ENCODE assay signal across 11 cellular contexts in the genomic region with DNA sequence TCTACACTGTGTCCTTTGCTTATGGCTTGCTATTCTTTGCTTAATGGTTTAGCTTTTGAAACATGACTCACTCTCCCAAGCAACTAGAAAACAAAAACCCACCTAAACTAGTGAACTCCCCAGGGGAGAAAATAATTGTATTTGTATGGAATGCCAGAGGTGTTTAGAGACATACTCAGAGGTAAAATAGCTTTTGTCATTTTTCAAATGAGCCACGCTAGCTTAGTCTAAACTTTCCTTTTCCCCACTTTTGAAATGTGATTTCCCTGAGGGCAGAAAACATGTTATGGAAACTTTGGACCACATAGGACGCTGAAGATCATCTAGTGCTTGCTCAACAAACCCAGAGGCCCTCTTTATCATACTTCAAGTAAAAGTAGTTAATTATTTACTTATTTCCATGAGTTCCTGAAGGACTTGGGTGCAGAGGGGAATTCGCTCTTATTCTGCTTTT. TPM values are rescaled to one million over a fixed set of nuclear protein-coding genes. Genes with fewer than 3 reads are reported as not detected.
A peak's percentile ranks its signal among the peaks of the same experiment; 100 is the strongest.
DNase-seq lines count a peak whose midpoint lies in the region; ATAC-seq and TF ChIP-seq lines count a peak whose summit lies in the region.
"Had no signal": no experiment of that assay in that cellular context is flagged by ENCODE, and none has a peak within 500 bp of the region (broad histone marks: within the 10 kb centered on the region; RNA-seq: fewer than 3 reads in every experiment).

No MANE protein-coding gene starts in this region.

- TF ChIP-seq POLR2A in transverse colon (IDR thresholded peaks at IDR 0.05): no peak

- H3K27me3 Mint-ChIP-seq in activated CD4-positive, alpha-beta T cell treated with anti-CD3 and anti-CD28 coated beads, Interleukin-2, amount 10 ng/mL, durations not matched to agents 7 days and 5 days: no peaks in the 10 kb centered on the region

- H3K27me3 ChIP-seq in transverse colon: no peaks in the 10 kb centered on the region

- no peak for DNase-seq in activated CD4-positive, alpha-beta T cell treated with anti-CD3 and anti-CD28 coated beads, Interleukin-2, amount 10 ng/mL, durations not matched to agents 7 days and 5 days
- no peak for DNase-seq in activated CD4-positive, alpha-beta T cell treated with anti-CD3 and anti-CD28 coated beads for 48 hours
- DNase-seq in RPMI7951 (ENCODE audit: low read depth): peak; percentile 63
- peak; percentile 29 for DNase-seq in fibroblast of gingiva (ENCODE audit: low read depth)
- DNase-seq in renal cortical epithelial cell (ENCODE audit: low read depth): peak; percentile 100
- DNase-seq in transverse colon: no peak
- DNase-seq: activated effector memory CD4-positive, alpha-beta T cell treated with Interleukin-2 at 50 U/mL for 16 hours; NCI-H2029 treated with DMSO at 0.1 percent for 48 hours had no signal

- no peaks in the 10 kb centered on the region for H3K9me3 ChIP-seq in transverse colon

- peak overlapping the region; percentile 65 for H3K27ac Mint-ChIP-seq in activated CD4-positive, alpha-beta T cell treated with anti-CD3 and anti-CD28 coated beads, Interleukin-2, amount 10 ng/mL, durations not matched to agents 7 days and 5 days

- H3K36me3 Mint-ChIP-seq in activated CD4-positive, alpha-beta T cell treated with anti-CD3 and anti-CD28 coated beads, Interleukin-2, amount 10 ng/mL, durations not matched to agents 7 days and 5 days (ENCODE audit: low read depth): peaks cover 10% of the 10 kb centered on the region

- CTCF ChIA-PET in activated CD4-positive, alpha-beta T cell treated with anti-CD3 and anti-CD28 coated beads, Interleukin-2, amount 10 ng/mL, durations not matched to agents 7 days and 5 days (lab: Charles Lee): interaction anchor here (0.8 to 6.7 kb wide), 8 partner anchors 10 to 133 kb away, joined by 3 to 37 read pairs (median 4); no protein-coding TSS in a partner anchor

- ATAC-seq in HG03378 (IDR thresholded peaks at IDR 0.05; ENCODE audit: unreplicated experiment): no peak
- no peak for ATAC-seq in HG02588 (IDR thresholded peaks at IDR 0.05; ENCODE audit: unreplicated experiment)

- in situ Hi-C loops in transverse colon (cut with MboI; ENCODE audit: low pct_ligation_motif_present in 1 of 4, low pct_unique_long_range_greater_than_20kb in 1 of 4, low sequenced_read_pairs in 3 of 4): no loop called here

- no peak overlapping the region for H3K4me3 ChIP-seq in transverse colon

- POLR2A ChIA-PET in activated CD4-positive, alpha-beta T cell treated with anti-CD3 and anti-CD28 coated beads, Interleukin-2, amount 10 ng/mL, durations not matched to agents 7 days and 5 days (lab: Charles Lee): interaction anchor here (0.6 to 1.7 kb wide), 2 partner anchors 17 to 23 kb away, joined by 4 to 6 read pairs; a partner anchor contains a TSS

- peaks cover 0 to 13% (median 2%) of the 10 kb centered on the region in 4 donors for H3K4me1 ChIP-seq in transverse colon

- TF ChIP-seq CTCF in transverse colon (IDR thresholded peaks at IDR 0.05): no peak

- peaks cover 94% of the 10 kb centered on the region for H3K4me1 Mint-ChIP-seq in activated CD4-positive, alpha-beta T cell treated with anti-CD3 and anti-CD28 coated beads, Interleukin-2, amount 10 ng/mL, durations not matched to agents 7 days and 5 days

- intact Hi-C loops in transverse colon (cut with DNase I; ENCODE audit: low total_unique reads): no loop called here

- H3K4me3 Mint-ChIP-seq in activated CD4-positive, alpha-beta T cell treated with anti-CD3 and anti-CD28 coated beads, Interleukin-2, amount 10 ng/mL, durations not matched to agents 7 days and 5 days: peak overlapping the region; percentile 54

- TF ChIP-seq EP300 in transverse colon (IDR thresholded peaks at IDR 0.05; ENCODE audit: low read depth): no peak

- 46 to 47% methylated on average over 3 of the region's 3 CpGs for WGBS in transverse colon (ENCODE audit: low coverage in 1 of 2), 2 donors

- peaks cover 3% of the 10 kb centered on the region for H3K9me3 Mint-ChIP-seq in activated CD4-positive, alpha-beta T cell treated with anti-CD3 and anti-CD28 coated beads, Interleukin-2, amount 10 ng/mL, durations not matched to agents 7 days and 5 days

- no peaks in the 10 kb centered on the region for H3K36me3 ChIP-seq in transverse colon

- no peak overlapping the region for H3K27ac ChIP-seq in transverse colon

RNA-seq across cellular contexts. Expression of a gene that starts 16.5 kb away (rescaled TPM):
- 100 to 1,000 TPM; 234 to 279 TPM for total RNA-seq in activated CD4-positive, alpha-beta T cell treated with anti-CD3 and anti-CD28 coated beads, Interleukin-2, amount 10 ng/mL, durations not matched to agents 7 days and 5 days
- total RNA-seq in RPMI7951 (2014; rRNA removed; shearing (Covaris generic)): 0.72 and 1.8 TPM in 2 replicates
- total RNA-seq in renal cortical epithelial cell (0.94 TPM in 1 of 2 replicates, not detected in the other), transverse colon (10 to 100 TPM in 1 of 4 donors, 1 to 10 TPM in 3; 4.6 to 25.1 (median 5.8) TPM)
- total RNA-seq: A673 had no signal

Comparison
In these comparisons a context has a peak if more than half of its experiments do, and no peak if none do; other contexts are left out.
1. DNase-seq: peak in RPMI7951 (single experiment), fibroblast of gingiva (single experiment) and renal cortical epithelial cell (single experiment); none in activated CD4-positive, alpha-beta T cell treated with anti-CD3 and anti-CD28 coated beads, Interleukin-2, amount 10 ng/mL, durations not matched to agents 7 days and 5 days (single experiment), activated CD4-positive, alpha-beta T cell treated with anti-CD3 and anti-CD28 coated beads for 48 hours (single experiment) and transverse colon (single experiment).
2. RNA of a gene that starts 16.5 kb away (total RNA-seq): 234 to 279 TPM in activated CD4-positive, alpha-beta T cell treated with anti-CD3 and anti-CD28 coated beads, Interleukin-2, amount 10 ng/mL, durations not matched to agents 7 days and 5 days; 4.6 to 25.1 TPM in transverse colon, 0.94 TPM in renal cortical epithelial cell and 0.72 to 1.8 TPM in RPMI7951; every median in the first group is over 4 times any median in the second.